ENCODE assay signal across 15 cellular contexts in the genomic region with DNA sequence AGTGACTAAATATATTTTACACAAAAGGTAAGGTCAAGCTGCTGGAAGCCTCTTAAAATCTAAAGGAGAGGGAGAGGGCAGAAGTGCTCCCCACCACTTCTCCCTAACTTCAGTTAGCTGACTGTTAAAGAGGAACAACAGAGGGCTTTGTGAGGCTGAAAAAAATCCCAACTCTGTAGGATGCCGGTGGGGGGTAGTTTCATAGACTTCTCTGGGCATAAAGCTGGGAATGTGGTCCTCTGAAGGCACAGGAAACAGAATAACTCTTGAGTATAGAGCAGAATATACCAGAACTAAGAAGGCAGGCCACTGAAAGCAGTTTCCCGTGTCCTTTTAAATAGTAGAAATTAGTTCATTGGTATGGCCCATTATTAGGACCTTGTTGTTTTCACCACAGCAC.
A peak's percentile ranks its signal among the peaks of the same experiment; 100 is the strongest.
DNase-seq lines count a peak whose midpoint lies in the region; ATAC-seq and TF ChIP-seq lines count a peak whose summit lies in the region.
"Had no signal": no experiment of that assay in that cellular context is flagged by ENCODE, and none has a peak within 500 bp of the region (broad histone marks: within the 10 kb centered on the region; RNA-seq: fewer than 3 reads in every experiment).

No MANE protein-coding gene starts in this region.

- H3K4me3 ChIP-seq in GM23338 (no peak overlapping the region), dorsolateral prefrontal cortex (peak overlapping the region in 1 of 59 donors; percentile 6), esophagus squamous epithelium (no peak overlapping the region)

- H3K9me3 ChIP-seq in esophagus squamous epithelium = no peaks in the 10 kb centered on the region

- H3K79me2 ChIP-seq in GM23338 (replicated peaks; ENCODE audit: insufficient read depth) = no peaks in the 10 kb centered on the region

- H3K4me3 Mint-ChIP-seq in GM23338 = no peak overlapping the region
- H3K4me3 Mint-ChIP-seq in stimulated activated effector memory CD8-positive, alpha-beta T cell treated with anti-CD3 and anti-CD28 coated beads, Interleukin-12 subunit alpha, Interleukin-12 subunit beta, amount 100 ng/mL, for 72 hours = no peak overlapping the region
- H3K4me3 Mint-ChIP-seq: IgD-negative memory B cell had no signal

- H3K36me3 Mint-ChIP-seq in GM23338 (ENCODE audit: low read depth) = no peaks in the 10 kb centered on the region
- H3K36me3 Mint-ChIP-seq in stimulated activated effector memory CD8-positive, alpha-beta T cell treated with anti-CD3 and anti-CD28 coated beads, Interleukin-12 subunit alpha, Interleukin-12 subunit beta, amount 100 ng/mL, for 72 hours = no peaks in the 10 kb centered on the region
- H3K36me3 Mint-ChIP-seq: IgD-negative memory B cell had no signal

- H3K27me3 Mint-ChIP-seq in GM23338 (ENCODE audit: insufficient read depth, low read depth, poor library complexity) = peaks cover 3% of the 10 kb centered on the region

- DNase-seq in GM23338 (ENCODE audit: low spot score) (peak; percentile 42), dorsolateral prefrontal cortex (no peak), retina (peak; percentile 19), esophagus squamous epithelium (lab: John Stamatoyannopoulos, UW) (no peak), H4 (ENCODE audit: low spot score) (no peak)
- DNase-seq in stimulated activated effector memory CD8-positive, alpha-beta T cell treated with anti-CD3 and anti-CD28 coated beads, Interleukin-12 subunit alpha, Interleukin-12 subunit beta, amount 100 ng/mL, for 72 hours (ENCODE audit: low spot score in 2 of 2) = no peak
- DNase-seq: Kasumi-1, NCI-H1105 treated with DMSO at 0.1 percent for 48 hours, NCI-H187, NCI-H69, SHP77 had no signal

- 54 to 57% methylated on average over 2 of the region's 2 CpGs for WGBS in esophagus squamous epithelium, 2 donors

- H3K4me1 Mint-ChIP-seq in GM23338 = peaks cover 37% of the 10 kb centered on the region
- H3K4me1 Mint-ChIP-seq in stimulated activated effector memory CD8-positive, alpha-beta T cell treated with anti-CD3 and anti-CD28 coated beads, Interleukin-12 subunit alpha, Interleukin-12 subunit beta, amount 100 ng/mL, for 72 hours = no peaks in the 10 kb centered on the region
- H3K4me1 Mint-ChIP-seq: IgD-negative memory B cell had no signal

- no peak overlapping the region for H3K4me2 ChIP-seq in GM23338

- no peaks in the 10 kb centered on the region for H4K20me1 ChIP-seq in GM23338 (replicated peaks; ENCODE audit: insufficient read depth)

- TF ChIP-seq CTCF in GM23338 (conservative IDR thresholded peaks at IDR 0.05; ENCODE audit: low read depth in 2 of 2) (no peak), dorsolateral prefrontal cortex (IDR thresholded peaks at IDR 0.05 in 54 of 56, conservative IDR thresholded peaks at IDR 0.05 in 2 of 56; ENCODE audit: low read depth in 1 of 56, partially characterized antibody in 56 of 56) (peak in 4 of 56 donors; percentile 14 to 41 (median 20)), esophagus squamous epithelium (IDR thresholded peaks at IDR 0.05) (no peak)

- no peaks in the 10 kb centered on the region for H3K36me3 ChIP-seq in GM23338 (ENCODE audit: insufficient read depth)
- H3K36me3 ChIP-seq in esophagus squamous epithelium = no peaks in the 10 kb centered on the region

- no peaks in the 10 kb centered on the region for H3F3A ChIP-seq in GM23338 (replicated peaks; ENCODE audit: low read depth)

- H3K4me1 ChIP-seq in GM23338 (ENCODE audit: insufficient read depth) (peaks cover 10% of the 10 kb centered on the region; the same call in 1 of the 2 replicates), esophagus squamous epithelium (no peaks in the 10 kb centered on the region)

- H3K27me3 ChIP-seq in GM23338 (ENCODE audit: insufficient read depth) = no peaks in the 10 kb centered on the region
- H3K27me3 ChIP-seq in dorsolateral prefrontal cortex = no peaks in the 10 kb centered on the region
- H3K27me3 ChIP-seq in layer of hippocampus (ENCODE audit: control insufficient read depth, insufficient read depth, low read length) = no peaks in the 10 kb centered on the region
- H3K27me3 ChIP-seq in esophagus squamous epithelium = no peaks in the 10 kb centered on the region

- H3K27ac ChIP-seq in GM23338 (ENCODE audit: low read depth) = no peak overlapping the region
- H3K27ac ChIP-seq in dorsolateral prefrontal cortex = peak overlapping the region in 52 of 59 donors; percentile 5 to 90 (median 68)
- H3K27ac ChIP-seq in layer of hippocampus (ENCODE audit: low read depth, low read length) = peak overlapping the region; percentile 58
- no peak overlapping the region for H3K27ac ChIP-seq in esophagus squamous epithelium

- no peak overlapping the region for H3K27ac Mint-ChIP-seq in GM23338
- no peak overlapping the region for H3K27ac Mint-ChIP-seq in stimulated activated effector memory CD8-positive, alpha-beta T cell treated with anti-CD3 and anti-CD28 coated beads, Interleukin-12 subunit alpha, Interleukin-12 subunit beta, amount 100 ng/mL, for 72 hours
- H3K27ac Mint-ChIP-seq: IgD-negative memory B cell had no signal

- no peaks in the 10 kb centered on the region for H3K9me3 Mint-ChIP-seq in GM23338
- H3K9me3 Mint-ChIP-seq in stimulated activated effector memory CD8-positive, alpha-beta T cell treated with anti-CD3 and anti-CD28 coated beads, Interleukin-12 subunit alpha, Interleukin-12 subunit beta, amount 100 ng/mL, for 72 hours = no peaks in the 10 kb centered on the region
- H3K9me3 Mint-ChIP-seq: IgD-negative memory B cell had no signal

- peak; percentile 77 for ATAC-seq in GM23338
- no peak for ATAC-seq in stimulated activated effector memory CD8-positive, alpha-beta T cell treated with anti-CD3 and anti-CD28 coated beads, Interleukin-12 subunit alpha, Interleukin-12 subunit beta, amount 100 ng/mL, for 72 hours
- no peak for ATAC-seq in GM19467 (IDR thresholded peaks at IDR 0.05; ENCODE audit: unreplicated experiment)
- ATAC-seq: HCT116 had no signal

- intact Hi-C loops in dorsolateral prefrontal cortex (cut with DNase I) = no loop called here
- intact Hi-C loops in esophagus squamous epithelium (cut with DNase I) = no loop called here

- no peaks in the 10 kb centered on the region for H3K9me2 ChIP-seq in GM23338 (ENCODE audit: insufficient read depth)

- H2AFZ ChIP-seq in GM23338 = no peak overlapping the region

- TF ChIP-seq POLR2A in esophagus squamous epithelium (IDR thresholded peaks at IDR 0.05) = no peak

TF ChIP-seq in GM23338, 12 proteins besides CTCF, POLR2A, EP300 and RAD21:
- TF ChIP-seq, protein P1, sequence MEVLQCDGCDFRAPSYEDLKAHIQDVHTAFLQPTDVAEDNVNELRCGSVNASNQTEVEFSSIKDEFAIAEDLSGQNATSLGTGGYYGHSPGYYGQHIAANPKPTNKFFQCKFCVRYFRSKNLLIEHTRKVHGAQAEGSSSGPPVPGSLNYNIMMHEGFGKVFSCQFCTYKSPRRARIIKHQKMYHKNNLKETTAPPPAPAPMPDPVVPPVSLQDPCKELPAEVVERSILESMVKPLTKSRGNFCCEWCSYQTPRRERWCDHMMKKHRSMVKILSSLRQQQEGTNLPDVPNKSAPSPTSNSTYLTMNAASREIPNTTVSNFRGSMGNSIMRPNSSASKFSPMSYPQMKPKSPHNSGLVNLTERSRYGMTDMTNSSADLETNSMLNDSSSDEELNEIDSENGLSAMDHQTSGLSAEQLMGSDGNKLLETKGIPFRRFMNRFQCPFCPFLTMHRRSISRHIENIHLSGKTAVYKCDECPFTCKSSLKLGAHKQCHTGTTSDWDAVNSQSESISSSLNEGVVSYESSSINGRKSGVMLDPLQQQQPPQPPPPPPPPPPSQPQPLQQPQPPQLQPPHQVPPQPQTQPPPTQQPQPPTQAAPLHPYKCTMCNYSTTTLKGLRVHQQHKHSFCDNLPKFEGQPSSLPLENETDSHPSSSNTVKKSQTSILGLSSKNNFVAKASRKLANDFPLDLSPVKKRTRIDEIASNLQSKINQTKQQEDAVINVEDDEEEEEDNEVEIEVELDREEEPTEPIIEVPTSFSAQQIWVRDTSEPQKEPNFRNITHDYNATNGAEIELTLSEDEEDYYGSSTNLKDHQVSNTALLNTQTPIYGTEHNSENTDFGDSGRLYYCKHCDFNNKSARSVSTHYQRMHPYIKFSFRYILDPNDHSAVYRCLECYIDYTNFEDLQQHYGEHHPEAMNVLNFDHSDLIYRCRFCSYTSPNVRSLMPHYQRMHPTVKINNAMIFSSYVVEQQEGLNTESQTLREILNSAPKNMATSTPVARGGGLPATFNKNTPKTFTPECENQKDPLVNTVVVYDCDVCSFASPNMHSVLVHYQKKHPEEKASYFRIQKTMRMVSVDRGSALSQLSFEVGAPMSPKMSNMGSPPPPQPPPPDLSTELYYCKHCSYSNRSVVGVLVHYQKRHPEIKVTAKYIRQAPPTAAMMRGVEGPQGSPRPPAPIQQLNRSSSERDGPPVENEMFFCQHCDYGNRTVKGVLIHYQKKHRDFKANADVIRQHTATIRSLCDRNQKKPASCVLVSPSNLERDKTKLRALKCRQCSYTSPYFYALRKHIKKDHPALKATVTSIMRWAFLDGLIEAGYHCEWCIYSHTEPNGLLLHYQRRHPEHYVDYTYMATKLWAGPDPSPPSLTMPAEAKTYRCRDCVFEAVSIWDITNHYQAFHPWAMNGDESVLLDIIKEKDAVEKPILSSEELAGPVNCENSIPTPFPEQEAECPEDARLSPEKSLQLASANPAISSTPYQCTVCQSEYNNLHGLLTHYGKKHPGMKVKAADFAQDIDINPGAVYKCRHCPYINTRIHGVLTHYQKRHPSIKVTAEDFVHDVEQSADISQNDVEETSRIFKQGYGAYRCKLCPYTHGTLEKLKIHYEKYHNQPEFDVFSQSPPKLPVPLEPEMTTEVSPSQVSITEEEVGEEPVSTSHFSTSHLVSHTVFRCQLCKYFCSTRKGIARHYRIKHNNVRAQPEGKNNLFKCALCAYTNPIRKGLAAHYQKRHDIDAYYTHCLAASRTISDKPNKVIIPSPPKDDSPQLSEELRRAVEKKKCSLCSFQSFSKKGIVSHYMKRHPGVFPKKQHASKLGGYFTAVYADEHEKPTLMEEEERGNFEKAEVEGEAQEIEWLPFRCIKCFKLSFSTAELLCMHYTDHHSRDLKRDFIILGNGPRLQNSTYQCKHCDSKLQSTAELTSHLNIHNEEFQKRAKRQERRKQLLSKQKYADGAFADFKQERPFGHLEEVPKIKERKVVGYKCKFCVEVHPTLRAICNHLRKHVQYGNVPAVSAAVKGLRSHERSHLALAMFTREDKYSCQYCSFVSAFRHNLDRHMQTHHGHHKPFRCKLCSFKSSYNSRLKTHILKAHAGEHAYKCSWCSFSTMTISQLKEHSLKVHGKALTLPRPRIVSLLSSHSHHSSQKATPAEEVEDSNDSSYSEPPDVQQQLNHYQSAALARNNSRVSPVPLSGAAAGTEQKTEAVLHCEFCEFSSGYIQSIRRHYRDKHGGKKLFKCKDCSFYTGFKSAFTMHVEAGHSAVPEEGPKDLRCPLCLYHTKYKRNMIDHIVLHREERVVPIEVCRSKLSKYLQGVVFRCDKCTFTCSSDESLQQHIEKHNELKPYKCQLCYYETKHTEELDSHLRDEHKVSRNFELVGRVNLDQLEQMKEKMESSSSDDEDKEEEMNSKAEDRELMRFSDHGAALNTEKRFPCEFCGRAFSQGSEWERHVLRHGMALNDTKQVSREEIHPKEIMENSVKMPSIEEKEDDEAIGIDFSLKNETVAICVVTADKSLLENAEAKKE (CRISPR knock-in tag; IDR thresholded peaks at IDR 0.05) = peak; percentile 35; the same call in 1 of the 2 replicates
- no peak for TF ChIP-seq EZH2 (IDR thresholded peaks at IDR 0.05; ENCODE audit: low read depth, unreplicated experiment)

Comparison
In these comparisons a context has a peak if more than half of its experiments do, and no peak if none do; other contexts are left out.
1. DNase-seq: peak in GM23338 (single experiment) and retina (single experiment); none in dorsolateral prefrontal cortex (0 of 10), stimulated activated effector memory CD8-positive, alpha-beta T cell treated with anti-CD3 and anti-CD28 coated beads, Interleukin-12 subunit alpha, Interleukin-12 subunit beta, amount 100 ng/mL, for 72 hours (0 of 2), esophagus squamous epithelium (single experiment) and H4 (single experiment).
2. H3K27ac ChIP-seq: peak in dorsolateral prefrontal cortex (52 of 59) and layer of hippocampus (single experiment); none in GM23338 (single experiment) and esophagus squamous epithelium (0 of 4).